In genomic region chr17:59752446-59752845, GRCh38 we compare ENCODE assay signal across 1 cellular context.
TF ChIP-seq lines count a peak whose summit lies in the region.

No MANE protein-coding gene starts in this region.

TF ChIP-seq in HepG2, 621 proteins besides CTCF, POLR2A, EP300 and RAD21:
- TF ChIP-seq KDM5B (CRISPR knock-in tag; IDR thresholded peaks at IDR 0.05; ENCODE audit: borderline replicate concordance) (no peak), NCOA2 (CRISPR knock-in tag; IDR thresholded peaks at IDR 0.05) (no peak), THAP9 (CRISPR knock-in tag; IDR thresholded peaks at IDR 0.05; ENCODE audit: borderline replicate concordance) (no peak), ZNF235 (CRISPR knock-in tag; IDR thresholded peaks at IDR 0.05; ENCODE audit: borderline replicate concordance) (no peak), RFX1 (IDR thresholded peaks at IDR 0.05) (no peak), ZNF570 (CRISPR knock-in tag; IDR thresholded peaks at IDR 0.05; ENCODE audit: borderline replicate concordance) (no peak), NFYC (CRISPR knock-in tag; IDR thresholded peaks at IDR 0.05) (no peak), ISL2 (CRISPR knock-in tag; IDR thresholded peaks at IDR 0.05) (no peak), FIP1L1 (IDR thresholded peaks at IDR 0.05; ENCODE audit: borderline replicate concordance, insufficient read depth, low read depth, low read length) (no peak), ARID5B (CRISPR knock-in tag; IDR thresholded peaks at IDR 0.05) (no peak), KDM3A (CRISPR knock-in tag; IDR thresholded peaks at IDR 0.05; ENCODE audit: low read depth) (no peak), IRF9 (CRISPR knock-in tag; IDR thresholded peaks at IDR 0.05; ENCODE audit: borderline replicate concordance) (no peak), CHCHD3 (CRISPR knock-in tag; IDR thresholded peaks at IDR 0.05) (no peak), NFKB2 (CRISPR knock-in tag; IDR thresholded peaks at IDR 0.05; ENCODE audit: borderline replicate concordance) (no peak), ZNF569 (CRISPR knock-in tag; IDR thresholded peaks at IDR 0.05; ENCODE audit: borderline replicate concordance) (no peak), TFE3 (CRISPR knock-in tag; IDR thresholded peaks at IDR 0.05) (no peak), ZNF234 (CRISPR knock-in tag; conservative IDR thresholded peaks at IDR 0.05) (no peak)
